Comparison of ENCODE assay signal across 12 cellular contexts in genomic region chr22:38261478-38261803, GRCh38. TPM values are rescaled to one million over a fixed set of nuclear protein-coding genes. Genes with fewer than 3 reads are reported as not detected.
A peak's percentile ranks its signal among the peaks of the same experiment; 100 is the strongest.
DNase-seq lines count a peak whose midpoint lies in the region; ATAC-seq and TF ChIP-seq lines count a peak whose summit lies in the region.
"Had no signal": no experiment of that assay in that cellular context is flagged by ENCODE, and none has a peak within 500 bp of the region (broad histone marks: within the 10 kb centered on the region; RNA-seq: fewer than 3 reads in every experiment).

No MANE protein-coding gene starts in this region.

- H3K27me3 ChIP-seq in IMR-90 (ENCODE audit: control insufficient read depth, insufficient read depth, low read length) (no peaks in the 10 kb centered on the region), mesendoderm (ENCODE audit: insufficient read depth, low read length, poor library complexity) (no peaks in the 10 kb centered on the region)

- TF ChIP-seq CTCF in IMR-90 (conservative IDR thresholded peaks at IDR 0.05; ENCODE audit: low read depth, low read length), result no peak

- no peak for ATAC-seq in IMR-90 (ENCODE audit: low read depth)
- ATAC-seq in stimulated activated memory B cell treated with anti-CD40 and anti-IgM and Interleukin-4, amounts not matched to agents 10 μg/mL and 1 μg/mL and 100 μg/mL, for 72 hours, result no peak
- ATAC-seq in GM18870 (IDR thresholded peaks at IDR 0.05; ENCODE audit: unreplicated experiment), result no peak

- H4K5ac ChIP-seq in IMR-90 (ENCODE audit: low read depth, low read length) (no peak overlapping the region), mesendoderm (ENCODE audit: low read length) (no peak overlapping the region)

- H4K8ac ChIP-seq in IMR-90 (ENCODE audit: low read depth in 2 of 2, low read length in 2 of 2), result no peak overlapping the region
- no peak overlapping the region for H4K8ac ChIP-seq in mesendoderm (ENCODE audit: low read depth, low read length)

- H3K36me3 ChIP-seq in IMR-90 (ENCODE audit: control insufficient read depth, insufficient read depth, low read length), result peaks cover 6% of the 10 kb centered on the region
- no peaks in the 10 kb centered on the region for H3K36me3 ChIP-seq in mesendoderm (ENCODE audit: control insufficient read depth, insufficient read depth, low read length)

- no peak overlapping the region for H3K14ac ChIP-seq in IMR-90 (replicated peaks; ENCODE audit: low read depth, low read length)

- H2AFZ ChIP-seq in IMR-90 (replicated peaks; ENCODE audit: low read length, poor library complexity), result no peak overlapping the region

- dilution Hi-C loops in IMR-90 (cut with HindIII; ENCODE audit: low sequenced_read_pairs, unreplicated experiment), result no loop called here

- H4K91ac ChIP-seq in IMR-90 (ENCODE audit: insufficient read depth, low read depth, low read length), result no peak overlapping the region

- no peak overlapping the region for H3K4me3 ChIP-seq in IMR-90 (ENCODE audit: insufficient read depth, low read depth, low read length)
- no peak overlapping the region for H3K4me3 ChIP-seq in mesendoderm (ENCODE audit: low read length)

- H4K20me1 ChIP-seq in IMR-90 (ENCODE audit: insufficient read depth, low read length), result peaks cover 92% of the 10 kb centered on the region

- H3K79me2 ChIP-seq in mesendoderm (ENCODE audit: control insufficient read depth, insufficient read depth, low read length), result peaks cover 30% of the 10 kb centered on the region

- BruUV-seq in IMR-90 (replicated peaks; lab: Mats Ljungman, UMichigan), result no TSS peak

- in situ Hi-C loops in IMR-90 (cut with MboI; ENCODE audit: low sequenced_read_pairs), result no loop called here

- no peak overlapping the region for H2BK120ac ChIP-seq in IMR-90 (ENCODE audit: low read depth, low read length)
- H2BK120ac ChIP-seq in mesendoderm (ENCODE audit: low read depth, low read length), result no peak overlapping the region

- H3K4me1 Mint-ChIP-seq in stimulated activated memory B cell treated with anti-CD40 and anti-IgM and Interleukin-4, amounts not matched to agents 10 μg/mL and 1 μg/mL and 100 μg/mL, for 72 hours, result peaks cover 46% of the 10 kb centered on the region

- POLR2A ChIA-PET in IMR-90 (lab: Charles Lee; ENCODE audit: unreplicated experiment), result no interaction called here

- H2BK20ac ChIP-seq in IMR-90 (ENCODE audit: low read depth, low read length), result no peak overlapping the region

- H3K4me3 Mint-ChIP-seq in stimulated activated memory B cell treated with anti-CD40 and anti-IgM and Interleukin-4, amounts not matched to agents 10 μg/mL and 1 μg/mL and 100 μg/mL, for 72 hours, result peak overlapping the region; percentile 6
- H3K4me3 Mint-ChIP-seq: activated CD8-positive, alpha-beta T cell treated with anti-CD3 and anti-CD28 coated beads for 36 hours; activated naive CD8-positive, alpha-beta T cell had no signal

- H2AK5ac ChIP-seq in IMR-90 (ENCODE audit: low read depth, low read length) (no peak overlapping the region), mesendoderm (ENCODE audit: low read length) (no peak overlapping the region)

- no peaks in the 10 kb centered on the region for H3K9me3 Mint-ChIP-seq in stimulated activated memory B cell treated with anti-CD40 and anti-IgM and Interleukin-4, amounts not matched to agents 10 μg/mL and 1 μg/mL and 100 μg/mL, for 72 hours
- H3K9me3 Mint-ChIP-seq: activated CD8-positive, alpha-beta T cell treated with anti-CD3 and anti-CD28 coated beads for 36 hours; CD4-positive, CD25-positive, alpha-beta regulatory T cell had no signal

- H3K9me3 ChIP-seq in IMR-90 (ENCODE audit: control insufficient read depth, insufficient read depth, low read length), result no peaks in the 10 kb centered on the region

- H3K79me1 ChIP-seq in IMR-90 (ENCODE audit: low read depth in 1 of 2, low read length in 2 of 2) (peaks cover 12 to 96% of the 10 kb centered on the region in 2 experiments), mesendoderm (ENCODE audit: low read length) (peaks cover 22% of the 10 kb centered on the region)

- no peaks in the 10 kb centered on the region for H3K36me3 Mint-ChIP-seq in stimulated activated memory B cell treated with anti-CD40 and anti-IgM and Interleukin-4, amounts not matched to agents 10 μg/mL and 1 μg/mL and 100 μg/mL, for 72 hours

- peak overlapping the region; percentile 37 for H2AK9ac ChIP-seq in IMR-90 (replicated peaks; ENCODE audit: low read depth, low read length, poor library complexity)

- H3K27ac ChIP-seq in IMR-90 (ENCODE audit: insufficient read depth, low read length), result no peak overlapping the region
- peak overlapping the region; percentile 86 for H3K27ac ChIP-seq in caudate nucleus (ENCODE audit: low read depth, low read length)
- H3K27ac ChIP-seq in mesendoderm (ENCODE audit: low read depth, low read length), result no peak overlapping the region

- TF ChIP-seq POLR2A in IMR-90 (IDR thresholded peaks at IDR 0.05; ENCODE audit: low read depth, low read length), result no peak

- no peak overlapping the region for H2BK15ac ChIP-seq in IMR-90 (ENCODE audit: low read depth, low read length)
- no peak overlapping the region for H2BK15ac ChIP-seq in mesendoderm (replicated peaks; ENCODE audit: low read depth)

- peak overlapping the region; percentile 54 for H3K23ac ChIP-seq in IMR-90 (ENCODE audit: low read depth, low read length)
- H3K23ac ChIP-seq in mesendoderm (ENCODE audit: low read length), result no peak overlapping the region

- no peak overlapping the region for H2BK5ac ChIP-seq in IMR-90 (ENCODE audit: low read depth, low read length, poor library complexity, severe bottlenecking)
- H2BK5ac ChIP-seq in mesendoderm (ENCODE audit: low read length), result no peak overlapping the region

- H3K9me1 ChIP-seq in IMR-90 (ENCODE audit: insufficient read depth, low read length), result peaks cover 51% of the 10 kb centered on the region

- no peak overlapping the region; the same call in 1 of the 2 replicates for H3K4ac ChIP-seq in IMR-90 (ENCODE audit: low read depth, low read length)
- H3K4ac ChIP-seq in mesendoderm (ENCODE audit: low read depth, low read length), result no peak overlapping the region

- CTCF ChIA-PET in IMR-90 (lab: Yijun Ruan, JAX), result interaction anchor here (0.8 kb wide), 1 partner anchor 84 kb away, joined by 3 read pairs; no protein-coding TSS in a partner anchor

- no peak overlapping the region for H3K18ac ChIP-seq in IMR-90 (ENCODE audit: low read depth, low read length)
- no peak overlapping the region for H3K18ac ChIP-seq in mesendoderm (ENCODE audit: low read length)

- intact Hi-C loops in IMR-90 (cut with micrococcal nuclease), result no loop called here

- no peak for TF ChIP-seq RAD21 in IMR-90 (IDR thresholded peaks at IDR 0.05; ENCODE audit: low read length)

- H3K9ac ChIP-seq in IMR-90 (ENCODE audit: low read depth, low read length), result no peak overlapping the region
- H3K9ac ChIP-seq in mesendoderm (ENCODE audit: low read length), result no peak overlapping the region

- DNase-seq in IMR-90, result no peak
- DNase-seq in caudate nucleus (lab: John Stamatoyannopoulos, UW), result no peak
- DNase-seq in mesendoderm, result no peak
- no peak for DNase-seq in NCI-H748 (lab: John Stamatoyannopoulos, UW; ENCODE audit: unreplicated experiment)
- DNase-seq in NCI-H1092 treated with DMSO at 0.1 percent for 48 hours (lab: John Stamatoyannopoulos, UW), result no peak
- DNase-seq in SW 1271 (lab: John Stamatoyannopoulos, UW), result no peak
- DNase-seq: NCI-H146 had no signal

- H3K4me1 ChIP-seq in IMR-90 (ENCODE audit: control insufficient read depth, insufficient read depth, low read length), result peaks cover 32% of the 10 kb centered on the region
- peaks cover 1% of the 10 kb centered on the region for H3K4me1 ChIP-seq in mesendoderm (ENCODE audit: control insufficient read depth, low read depth, low read length)

- H3K27me3 Mint-ChIP-seq in stimulated activated memory B cell treated with anti-CD40 and anti-IgM and Interleukin-4, amounts not matched to agents 10 μg/mL and 1 μg/mL and 100 μg/mL, for 72 hours, result no peaks in the 10 kb centered on the region
- H3K27me3 Mint-ChIP-seq: activated CD8-positive, alpha-beta T cell treated with anti-CD3 and anti-CD28 coated beads for 36 hours; activated naive CD8-positive, alpha-beta T cell; CD4-positive, CD25-positive, alpha-beta regulatory T cell had no signal

- WGBS in IMR-90 (ENCODE audit: extremely low coverage in 2 of 2, insufficient read length in 1 of 2), 2 experiments, result 82% methylated on average over 2 of the region's 3 CpGs; no CpG with 5 or more reads in 1 of the 2 experiments
- no CpG with 5 or more reads among the region's 3 CpGs for WGBS in mesendoderm (ENCODE audit: extremely low coverage, insufficient coverage, low lambda C conversion rate)

- H3K4me2 ChIP-seq in IMR-90 (ENCODE audit: low read depth, low read length), result no peak overlapping the region; the same call in 1 of the 2 replicates
- H3K4me2 ChIP-seq in mesendoderm (ENCODE audit: low read length), result no peak overlapping the region

- no peak overlapping the region for H3K56ac ChIP-seq in IMR-90 (ENCODE audit: extremely low read depth, insufficient read depth, low read length)
- peak overlapping the region; percentile 46 for H3K56ac ChIP-seq in mesendoderm (ENCODE audit: low read length)

- peak overlapping the region; percentile 76 for H3K27ac Mint-ChIP-seq in stimulated activated memory B cell treated with anti-CD40 and anti-IgM and Interleukin-4, amounts not matched to agents 10 μg/mL and 1 μg/mL and 100 μg/mL, for 72 hours
- H3K27ac Mint-ChIP-seq: activated CD8-positive, alpha-beta T cell treated with anti-CD3 and anti-CD28 coated beads for 36 hours; activated naive CD8-positive, alpha-beta T cell had no signal

TF ChIP-seq in IMR-90, 13 proteins besides CTCF, POLR2A, EP300 and RAD21 (continues in another document):
- TF ChIP-seq NFE2L2 (IDR thresholded peaks at IDR 0.05; ENCODE audit: low read depth, low read length) (no peak), MAFK (IDR thresholded peaks at IDR 0.05; ENCODE audit: low read depth, low read length) (no peak), CHD1 (IDR thresholded peaks at IDR 0.05; ENCODE audit: low read depth, low read length) (no peak), RFX5 (IDR thresholded peaks at IDR 0.05; ENCODE audit: low read depth, low read length) (no peak)

RNA-seq across cellular contexts. Expression of gene TMEM184B, which starts 11.4 kb away (rescaled TPM):
- 9.1 and 9.2 TPM in 2 replicates for total RNA-seq in IMR-90 (2012; rRNA removed)
- 81.1 and 87.5 TPM in 2 replicates for polyA plus RNA-seq in IMR-90 (2012; rRNA removed)
- 40.0 and 98.4 TPM in 2 replicates for polyA plus RNA-seq in IMR-90 (2012; cell fraction: cytosol; rRNA removed)
- polyA plus RNA-seq in IMR-90 (2012; cell fraction: nucleus; rRNA removed; ENCODE audit: low replicate concordance), result 132 and 272 TPM in 2 replicates
- 33.7 TPM for polyA plus RNA-seq in mesendoderm (2013, experiment 1 of 2)
- polyA plus RNA-seq in mesendoderm (2013, experiment 2 of 2), result 35.3 TPM

RNA-seq across cellular contexts. Expression of gene CSNK1E, which starts 55.8 kb away (rescaled TPM):
- 114 and 116 TPM in 2 replicates for total RNA-seq in IMR-90 (2012; rRNA removed)
- 270 and 276 TPM in 2 replicates for polyA plus RNA-seq in IMR-90 (2012; rRNA removed)
- polyA plus RNA-seq in IMR-90 (2012; cell fraction: cytosol; rRNA removed), result 125 and 248 TPM in 2 replicates
- 504 and 679 TPM in 2 replicates for polyA plus RNA-seq in IMR-90 (2012; cell fraction: nucleus; rRNA removed; ENCODE audit: low replicate concordance)
- polyA plus RNA-seq in mesendoderm (2013, experiment 1 of 2), result 124 TPM
- polyA plus RNA-seq in mesendoderm (2013, experiment 2 of 2), result 125 TPM

RNA-seq across cellular contexts. Expression of gene MAFF, which starts 59.6 kb away (rescaled TPM):
- 18.3 and 24.2 TPM in 2 replicates for total RNA-seq in IMR-90 (2012; rRNA removed)
- polyA plus RNA-seq in IMR-90 (2012; rRNA removed), result 25.9 and 29.5 TPM in 2 replicates
- 31.9 and 44.3 TPM in 2 replicates for polyA plus RNA-seq in IMR-90 (2012; cell fraction: cytosol; rRNA removed)
- polyA plus RNA-seq in IMR-90 (2012; cell fraction: nucleus; rRNA removed; ENCODE audit: low replicate concordance), result 60.3 and 64.4 TPM in 2 replicates
- 6.2 TPM for polyA plus RNA-seq in mesendoderm (2013, experiment 1 of 2)
- 6.4 TPM for polyA plus RNA-seq in mesendoderm (2013, experiment 2 of 2)
